In genomic region chr11:65301491-65302329, GRCh38 we compare ENCODE assay signal across 9 cellular contexts. TPM values are rescaled to one million over a fixed set of nuclear protein-coding genes. Genes with fewer than 3 reads are reported as not detected.
DNase-seq lines count a peak whose midpoint lies in the region; ATAC-seq, FAIRE-seq and TF ChIP-seq lines count a peak whose summit lies in the region.
"Had no signal": no experiment of that assay in that cellular context is flagged by ENCODE, and none has a peak within 500 bp of the region (broad histone marks: within the 10 kb centered on the region; RNA-seq: fewer than 3 reads in every experiment).

No MANE protein-coding gene starts in this region.

- H2AFZ ChIP-seq in smooth muscle cell (ENCODE audit: low read depth): no peak overlapping the region

- TF ChIP-seq CTCF in kidney (IDR thresholded peaks at IDR 0.05; ENCODE audit: borderline replicate concordance, extremely low read depth, insufficient read depth) (no peak), smooth muscle cell (IDR thresholded peaks at IDR 0.05; ENCODE audit: borderline replicate concordance, insufficient read depth, poor library complexity, severe bottlenecking) (no peak)

- H4K20me1 ChIP-seq in smooth muscle cell (ENCODE audit: low read depth): no peaks in the 10 kb centered on the region

- ATAC-seq in HG02623 (IDR thresholded peaks at IDR 0.05; ENCODE audit: unreplicated experiment) (no peak), GM19452 (IDR thresholded peaks at IDR 0.05; ENCODE audit: unreplicated experiment) (no peak)

- H3K9me3 ChIP-seq in kidney (ENCODE audit: control insufficient read depth in 1 of 2, low read length in 2 of 2) (no peaks in the 10 kb centered on the region), smooth muscle cell (replicated peaks; ENCODE audit: low read depth) (no peaks in the 10 kb centered on the region)
- H3K9me3 ChIP-seq: right lobe of liver had no signal

- no peak overlapping the region for H3K4me3 ChIP-seq in kidney (ENCODE audit: low read length in 2 of 2)
- H3K4me3 ChIP-seq in smooth muscle cell: no peak overlapping the region
- H3K4me3 ChIP-seq: right lobe of liver had no signal

- 39% methylated on average over 12 of the region's 12 CpGs for WGBS in smooth muscle cell (ENCODE audit: low lambda C conversion rate)

- H3K79me2 ChIP-seq in smooth muscle cell (ENCODE audit: low read depth): no peaks in the 10 kb centered on the region

- no peak for TF ChIP-seq POLR2A in GM12892 (IDR thresholded peaks at IDR 0.05; ENCODE audit: low read depth, low read length)

- FAIRE-seq in kidney (lab: Jason Lieb, UNC): no peak
- FAIRE-seq in GM12892 (lab: Jason Lieb, UNC): no peak

- H3K9ac ChIP-seq in kidney (ENCODE audit: low read length in 2 of 2) (no peak overlapping the region), smooth muscle cell (ENCODE audit: low read depth) (no peak overlapping the region)

- H3K4me1 ChIP-seq in kidney (ENCODE audit: control insufficient read depth in 1 of 2, insufficient read depth in 1 of 2, low read depth in 1 of 2, low read length in 2 of 2) (peaks cover 5 to 24% of the 10 kb centered on the region in 2 donors), smooth muscle cell (ENCODE audit: low read depth) (peaks cover 12% of the 10 kb centered on the region)

- intact Hi-C loops in kidney (cut with DNase I): no loop called here

- H3K4me2 ChIP-seq in smooth muscle cell: peak overlapping the region; percentile 52

- DNase-seq in HT-29 (ENCODE audit: low spot score) (peak; percentile 24), kidney (peak; percentile 86), smooth muscle cell (lab: John Stamatoyannopoulos, UW; ENCODE audit: unreplicated experiment) (no peak), EL (no peak), GM12892 (ENCODE audit: insufficient read length) (no peak)

- H3K27me3 ChIP-seq in smooth muscle cell (ENCODE audit: low read depth): no peaks in the 10 kb centered on the region
- H3K27me3 ChIP-seq: right lobe of liver had no signal

- H3K27ac ChIP-seq in cingulate gyrus (ENCODE audit: low read depth, low read length) (peak overlapping the region; percentile 83), kidney (ENCODE audit: low read depth in 2 of 2, low read length in 2 of 2) (no peak overlapping the region), smooth muscle cell (ENCODE audit: low read depth) (no peak overlapping the region)
- H3K27ac ChIP-seq: right lobe of liver had no signal

- no peaks in the 10 kb centered on the region for H3K36me3 ChIP-seq in kidney (ENCODE audit: control insufficient read depth in 1 of 2, insufficient read depth in 2 of 2, low read length in 2 of 2)
- no peaks in the 10 kb centered on the region for H3K36me3 ChIP-seq in smooth muscle cell (ENCODE audit: low read depth)
- H3K36me3 ChIP-seq: right lobe of liver had no signal

- H3F3A ChIP-seq in smooth muscle cell (ENCODE audit: low read depth): no peaks in the 10 kb centered on the region

RNA-seq across cellular contexts. Expression of gene CDC42EP2, which starts 13.0 kb away (rescaled TPM):
- 30.9 and 36.5 TPM in 2 replicates for total RNA-seq in HT-29 (2014; rRNA removed; shearing (Covaris generic))
- 13.7 TPM for total RNA-seq in kidney
- polyA plus RNA-seq in kidney (ENCODE audit: insufficient read depth, low read depth, low replicate concordance): 19.4 TPM
- 0.94 and 4.0 TPM in 2 replicates for total RNA-seq in smooth muscle cell
- 7.8 and 13.0 TPM in 2 replicates for polyA plus RNA-seq in smooth muscle cell
- polyA plus RNA-seq in GM12892 (2012; ENCODE audit: missing spikeins): not detected

RNA-seq across cellular contexts. Expression of gene DPF2, which starts 31.9 kb away (rescaled TPM):
- total RNA-seq in HT-29 (2014; rRNA removed; shearing (Covaris generic)): 28.8 and 30.2 TPM in 2 replicates
- total RNA-seq in kidney (58.5 TPM), smooth muscle cell (40.1 and 40.5 TPM in 2 replicates)
- polyA plus RNA-seq in kidney (ENCODE audit: insufficient read depth, low read depth, low replicate concordance) (25.9 TPM), smooth muscle cell (69.4 and 82.1 TPM in 2 replicates)
- polyA plus RNA-seq in GM12892 (2012; ENCODE audit: missing spikeins): 30.6 TPM

RNA-seq across cellular contexts. Expression of gene POLA2, which starts 39.9 kb away (rescaled TPM):
- 24.8 and 27.5 TPM in 2 replicates for total RNA-seq in HT-29 (2014; rRNA removed; shearing (Covaris generic))
- 6.5 TPM for total RNA-seq in kidney
- polyA plus RNA-seq in kidney (ENCODE audit: insufficient read depth, low read depth, low replicate concordance): 13.6 TPM
- 2.5 and 4.4 TPM in 2 replicates for total RNA-seq in smooth muscle cell
- polyA plus RNA-seq in smooth muscle cell: 8.4 and 9.2 TPM in 2 replicates
- 43.0 TPM for polyA plus RNA-seq in GM12892 (2012; ENCODE audit: missing spikeins)

RNA-seq across cellular contexts. Expression of gene TIGD3, which starts 52.8 kb away (rescaled TPM):
- 2.9 and 3.0 TPM in 2 replicates for total RNA-seq in HT-29 (2014; rRNA removed; shearing (Covaris generic))
- 0.19 TPM for total RNA-seq in kidney
- polyA plus RNA-seq in kidney (ENCODE audit: insufficient read depth, low read depth, low replicate concordance): 0.95 TPM
- total RNA-seq in smooth muscle cell: 0.49 TPM in 1 of 2 replicates, not detected in the other
- not detected in 2 replicates for polyA plus RNA-seq in smooth muscle cell
- polyA plus RNA-seq in GM12892 (2012; ENCODE audit: missing spikeins): 0.40 TPM

Comparison
In these comparisons a context has a peak if more than half of its experiments do, and no peak if none do; other contexts are left out.
1. DNase-seq: peak in HT-29 (single experiment) and kidney (single experiment); none in smooth muscle cell (single experiment), EL (single experiment) and GM12892 (single experiment).